Comparison of ENCODE assay signal across 34 cellular contexts in the genomic region with DNA sequence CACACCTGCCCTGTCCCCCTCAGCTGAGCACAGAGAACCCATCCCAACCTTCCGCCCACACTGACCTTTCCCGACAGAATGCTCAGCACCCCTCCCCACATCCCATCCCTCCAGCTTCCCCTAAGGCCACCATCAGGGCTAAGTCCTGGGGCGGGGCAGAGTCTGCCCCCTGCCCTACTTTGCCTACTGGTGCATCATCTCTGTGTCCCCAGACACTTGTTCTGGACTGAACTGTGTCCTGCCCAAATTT.
"Had no signal": no experiment of that assay in that cellular context is flagged by ENCODE, and none has a peak within 500 bp of the region (broad histone marks: within the 10 kb centered on the region; RNA-seq: fewer than 3 reads in every experiment).

No MANE protein-coding gene starts in this region.

- H3K27ac Mint-ChIP-seq: activated CD4-positive, alpha-beta memory T cell treated with anti-CD3 and anti-CD28 coated beads for 36 hours; activated CD4-positive, alpha-beta T cell treated with anti-CD3 and anti-CD28 coated beads for 36 hours; activated CD4-positive, alpha-beta T cell treated with anti-CD3 and anti-CD28 coated beads, Interleukin-2, amount 10 ng/mL, durations not matched to agents 24 days and 14 days; activated CD8-positive, alpha-beta memory T cell treated with anti-CD3 and anti-CD28 coated beads, Interleukin-2, amount 10 ng/mL, durations not matched to agents 7 days and 5 days; activated CD8-positive, alpha-beta T cell treated with anti-CD3 and anti-CD28 coated beads, Interleukin-2, amount 10 ng/mL, durations not matched to agents 7 days and 5 days; activated naive CD4-positive, alpha-beta T cell treated with anti-CD3 and anti-CD28 coated beads, Interleukin-2, amount 10 ng/mL, durations not matched to agents 7 days and 5 days; activated naive CD4-positive, alpha-beta T cell treated with anti-CD3 and anti-CD28 coated beads, Interleukin-2, amount 50 U/mL, for 72 hours; activated naive CD8-positive, alpha-beta T cell treated with anti-CD3 and anti-CD28 coated beads, Interleukin-2, amount 10 ng/mL, durations not matched to agents 7 days and 5 days; activated T-helper 1 cell treated with anti-CD3 and anti-CD28 coated beads, Interleukin-12 subunit alpha, Interleukin-12 subunit beta, Interleukin-2, Interleukin-4 antibody, amounts not matched to agents 30 ng/mL and 10 ng/mL and 1 ng/mL, durations not matched to agents 14 hours and 24 hours and 36 hours; T-helper 17 cell; T-helper 2 cell treated with Interferon-gamma antibody and Interleukin-4, amounts not matched to agents 5 μg/mL and 100 μg/mL, for 36 hours had no signal

- FAIRE-seq: endometrium, endothelial cell of umbilical vein had no signal

- ATAC-seq: activated CD4-positive, alpha-beta T cell treated with anti-CD3 and anti-CD28 coated beads for 36 hours; activated CD8-positive, alpha-beta memory T cell treated with anti-CD3 and anti-CD28 coated beads, Interleukin-2, amount 10 ng/mL, durations not matched to agents 7 days and 5 days; activated CD8-positive, alpha-beta T cell treated with anti-CD3 and anti-CD28 coated beads, Interleukin-2, amount 10 ng/mL, durations not matched to agents 7 days and 5 days; activated naive CD4-positive, alpha-beta T cell treated with anti-CD3 and anti-CD28 coated beads, Interleukin-2, amount 50 U/mL, for 72 hours; gastroesophageal sphincter; heart right ventricle; T-helper 17 cell had no signal

- H3K9me3 ChIP-seq: colonic mucosa had no signal

- H3K36me3 Mint-ChIP-seq: activated CD8-positive, alpha-beta memory T cell treated with anti-CD3 and anti-CD28 coated beads, Interleukin-2, amount 10 ng/mL, durations not matched to agents 7 days and 5 days; activated naive CD4-positive, alpha-beta T cell treated with anti-CD3 and anti-CD28 coated beads, Interleukin-2, amount 10 ng/mL, durations not matched to agents 7 days and 5 days; activated naive CD8-positive, alpha-beta T cell treated with anti-CD3 and anti-CD28 coated beads, Interleukin-2, amount 10 ng/mL, durations not matched to agents 7 days and 5 days had no signal

- H3K27ac ChIP-seq: ascending aorta, breast epithelium, cardiac muscle cell, colonic mucosa, epithelial cell of prostate, esophagus squamous epithelium, gastroesophageal sphincter, heart right ventricle had no signal

- H3K27me3 Mint-ChIP-seq: activated CD4-positive, alpha-beta T cell treated with anti-CD3 and anti-CD28 coated beads, Interleukin-2, amount 10 ng/mL, durations not matched to agents 24 days and 14 days; activated CD8-positive, alpha-beta memory T cell treated with anti-CD3 and anti-CD28 coated beads, Interleukin-2, amount 10 ng/mL, durations not matched to agents 7 days and 5 days; activated naive CD8-positive, alpha-beta T cell treated with anti-CD3 and anti-CD28 coated beads, Interleukin-2, amount 10 ng/mL, durations not matched to agents 7 days and 5 days; brain had no signal

- H3K4me1 Mint-ChIP-seq: activated CD4-positive, alpha-beta T cell treated with anti-CD3 and anti-CD28 coated beads for 36 hours; activated CD4-positive, alpha-beta T cell treated with anti-CD3 and anti-CD28 coated beads, Interleukin-2, amount 10 ng/mL, durations not matched to agents 24 days and 14 days; activated CD8-positive, alpha-beta memory T cell treated with anti-CD3 and anti-CD28 coated beads, Interleukin-2, amount 10 ng/mL, durations not matched to agents 7 days and 5 days; activated naive CD4-positive, alpha-beta T cell treated with anti-CD3 and anti-CD28 coated beads, Interleukin-2, amount 10 ng/mL, durations not matched to agents 7 days and 5 days; activated naive CD8-positive, alpha-beta T cell treated with anti-CD3 and anti-CD28 coated beads, Interleukin-2, amount 10 ng/mL, durations not matched to agents 7 days and 5 days had no signal

- H3K4me3 Mint-ChIP-seq: activated CD4-positive, alpha-beta memory T cell treated with anti-CD3 and anti-CD28 coated beads for 36 hours; activated CD4-positive, alpha-beta T cell treated with anti-CD3 and anti-CD28 coated beads for 36 hours; activated CD4-positive, alpha-beta T cell treated with anti-CD3 and anti-CD28 coated beads, Interleukin-2, amount 10 ng/mL, durations not matched to agents 24 days and 14 days; activated CD8-positive, alpha-beta memory T cell treated with anti-CD3 and anti-CD28 coated beads, Interleukin-2, amount 10 ng/mL, durations not matched to agents 7 days and 5 days; activated CD8-positive, alpha-beta T cell treated with anti-CD3 and anti-CD28 coated beads, Interleukin-2, amount 10 ng/mL, durations not matched to agents 7 days and 5 days; activated naive CD4-positive, alpha-beta T cell treated with anti-CD3 and anti-CD28 coated beads, Interleukin-2, amount 10 ng/mL, durations not matched to agents 7 days and 5 days; activated naive CD8-positive, alpha-beta T cell treated with anti-CD3 and anti-CD28 coated beads, Interleukin-2, amount 10 ng/mL, durations not matched to agents 7 days and 5 days; activated T-helper 1 cell treated with anti-CD3 and anti-CD28 coated beads, Interleukin-12 subunit alpha, Interleukin-12 subunit beta, Interleukin-2, Interleukin-4 antibody, amounts not matched to agents 30 ng/mL and 10 ng/mL and 1 ng/mL, durations not matched to agents 14 hours and 24 hours and 36 hours; brain; T-helper 17 cell; T-helper 2 cell treated with Interferon-gamma antibody and Interleukin-4, amounts not matched to agents 5 μg/mL and 100 μg/mL, for 36 hours had no signal

- H3K4me3 ChIP-seq: ascending aorta, breast epithelium, cardiac muscle cell, colonic mucosa, esophagus squamous epithelium, gastroesophageal sphincter, heart right ventricle had no signal

- H3K27me3 ChIP-seq: ascending aorta, breast epithelium, cardiac muscle cell, colonic mucosa, gastroesophageal sphincter had no signal

- DNase-seq: activated CD4-positive, alpha-beta memory T cell treated with anti-CD3 and anti-CD28 coated beads for 36 hours; activated CD4-positive, alpha-beta T cell treated with anti-CD3 and anti-CD28 coated beads for 36 hours; activated CD4-positive, alpha-beta T cell treated with anti-CD3 and anti-CD28 coated beads, Interleukin-2, amount 10 ng/mL, durations not matched to agents 24 days and 14 days; activated CD4-positive, CD25-positive, alpha-beta regulatory T cell; activated CD4-positive, CD25-positive, alpha-beta regulatory T cell treated with anti-CD3 and anti-CD28 coated beads, Interleukin-2, amount 50 U/mL, for 72 hours; activated CD8-positive, alpha-beta memory T cell treated with anti-CD3 and anti-CD28 coated beads, Interleukin-2, amount 10 ng/mL, durations not matched to agents 7 days and 5 days; activated CD8-positive, alpha-beta memory T cell treated with anti-CD3 and anti-CD28 coated beads, Interleukin-2, amount 50 U/mL, for 4 hours; activated CD8-positive, alpha-beta T cell treated with anti-CD3 and anti-CD28 coated beads, Interleukin-2, amount 10 ng/mL, durations not matched to agents 7 days and 5 days; activated gamma-delta T cell; activated naive CD4-positive, alpha-beta T cell; activated naive CD4-positive, alpha-beta T cell treated with anti-CD3 and anti-CD28 coated beads, Interleukin-2, amount 10 ng/mL, durations not matched to agents 7 days and 5 days; activated naive CD8-positive, alpha-beta T cell treated with anti-CD3 and anti-CD28 coated beads, Interleukin-2, amount 10 ng/mL, durations not matched to agents 7 days and 5 days; activated T-cell treated with anti-CD3 and anti-CD28 coated beads, Interleukin-2, amount 50 U/mL, for 1 hour; activated T-cell treated with anti-CD3 and anti-CD28 coated beads, Interleukin-2, amount 50 U/mL, for 48 hours; central memory CD4-positive, alpha-beta T cell; cerebellar nuclear complex; colonic mucosa; effector CD8-positive, alpha-beta T cell; esophagus squamous epithelium; foreskin melanocyte; heart right ventricle; T-helper 17 cell; T1000 had no signal

- H3K36me3 ChIP-seq: ascending aorta, breast epithelium, cardiac muscle cell, colonic mucosa, esophagus squamous epithelium, gastroesophageal sphincter, heart right ventricle had no signal

- H3K4me1 ChIP-seq: ascending aorta, breast epithelium, colonic mucosa, esophagus squamous epithelium, gastroesophageal sphincter, heart right ventricle had no signal
